6 cellular contexts compared by ENCODE assay signal in genomic region chr7:144233039-144233438, GRCh38. TPM values are rescaled to one million over a fixed set of nuclear protein-coding genes. Genes with fewer than 3 reads are reported as not detected.
"Had no signal": no experiment of that assay in that cellular context is flagged by ENCODE, and none has a peak within 500 bp of the region (broad histone marks: within the 10 kb centered on the region; RNA-seq: fewer than 3 reads in every experiment).

No MANE protein-coding gene starts in this region.

RNA-seq across cellular contexts. Expression of gene OR2A42, which starts 6.4 kb away (rescaled TPM):
- total RNA-seq: H1, H4, H7, H9, HFFc6 had no signal

RNA-seq across cellular contexts. Expression of gene OR2A7, which starts 31.6 kb away (rescaled TPM):
- total RNA-seq: GM23248, H4, HFFc6 had no signal

RNA-seq across cellular contexts. Expression of gene CTAGE8, which starts 36.0 kb away (rescaled TPM):
- total RNA-seq: GM23248, H1, H7, HFFc6 had no signal

RNA-seq across cellular contexts. Expression of gene ARHGEF35, which starts 37.4 kb away (rescaled TPM):
- total RNA-seq: HFFc6 had no signal

RNA-seq across cellular contexts. Expression of gene CTAGE4, which starts 49.8 kb away (rescaled TPM):
- total RNA-seq: GM23248, HFFc6 had no signal
